ENCODE assay signal across 8 cellular contexts in the genomic region with DNA sequence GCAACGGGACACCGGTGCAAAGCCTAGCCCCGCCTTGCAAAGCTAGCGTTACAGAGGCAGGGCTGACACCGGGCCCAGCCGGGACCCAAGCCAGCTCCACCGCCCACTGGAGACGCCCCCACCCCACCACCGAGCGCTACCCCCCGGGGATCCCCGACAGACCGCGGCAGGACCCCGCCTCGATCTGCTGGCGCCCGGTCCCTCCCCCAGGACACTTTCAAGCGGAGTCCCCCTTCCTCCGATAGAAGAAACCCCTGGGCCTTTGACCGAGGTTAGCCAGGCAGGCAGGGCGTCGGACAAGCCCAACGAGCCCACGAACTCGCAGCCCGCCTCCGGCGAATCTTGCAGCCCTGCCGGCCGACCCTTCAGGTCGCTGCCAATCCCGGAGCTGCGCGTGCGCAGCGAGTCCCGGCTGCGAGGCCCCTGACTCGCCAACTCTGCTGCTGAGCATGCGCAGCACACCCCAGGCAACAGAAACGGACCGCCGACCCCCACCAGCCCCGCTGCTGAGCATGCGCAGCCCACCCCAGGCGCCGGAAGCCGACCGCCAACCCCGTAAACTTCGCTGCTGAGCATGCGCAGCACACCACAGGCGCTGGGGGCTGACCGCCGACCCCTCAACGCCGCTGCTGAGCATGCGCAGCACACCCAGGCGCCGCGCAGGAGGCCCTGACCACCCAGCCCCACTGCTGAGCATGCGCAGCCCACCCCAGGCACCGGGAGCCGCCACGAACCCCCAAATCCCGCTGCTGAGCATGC. TPM values are rescaled to one million over a fixed set of nuclear protein-coding genes. Genes with fewer than 3 reads are reported as not detected.
DNase-seq lines count a peak whose midpoint lies in the region; ATAC-seq, FAIRE-seq and TF ChIP-seq lines count a peak whose summit lies in the region.

No MANE protein-coding gene starts in this region.

- no peak for FAIRE-seq in kidney (lab: Jason Lieb, UNC)

- H3K4me3 ChIP-seq in kidney (ENCODE audit: low read length in 2 of 2): peak overlapping the region; percentile 84 to 93

- H3K9ac ChIP-seq in kidney (ENCODE audit: low read length in 2 of 2): peak overlapping the region; percentile 60 to 80

- H3K9me3 ChIP-seq in kidney (ENCODE audit: control insufficient read depth in 1 of 2, low read length in 2 of 2): no peaks in the 10 kb centered on the region

- intact Hi-C loops in kidney (cut with DNase I): no loop called here

- H3K27ac ChIP-seq in kidney (ENCODE audit: low read depth in 2 of 2, low read length in 2 of 2): peak overlapping the region; percentile 96 to 98

- peaks cover 8 to 24% of the 10 kb centered on the region in 2 donors for H3K4me1 ChIP-seq in kidney (ENCODE audit: control insufficient read depth in 1 of 2, insufficient read depth in 1 of 2, low read depth in 1 of 2, low read length in 2 of 2)

- ATAC-seq in GM19035 (IDR thresholded peaks at IDR 0.05; ENCODE audit: unreplicated experiment) (peak; percentile 80), HG03342 (IDR thresholded peaks at IDR 0.05; ENCODE audit: unreplicated experiment) (peak; percentile 84)
- peak; percentile 73 to 74 for ATAC-seq in activated CD4-positive, CD25-positive, alpha-beta regulatory T cell treated with anti-CD3 and anti-CD28 coated beads, Interleukin-2, amount 50 U/mL, for 24 hours

- DNase-seq in AG09319 (ENCODE audit: extremely low read depth, low read depth): peak; percentile 94
- peak; percentile 97 for DNase-seq in NCI-H345 treated with DMSO at 0.1 percent for 48 hours (lab: John Stamatoyannopoulos, UW; ENCODE audit: unreplicated experiment)
- DNase-seq in cerebellar cortex (ENCODE audit: low spot score): peak; percentile 95
- DNase-seq in kidney: peak; percentile 100
- DNase-seq in stimulated activated CD4-positive, alpha-beta T cell treated with anti-CD3 and anti-CD28 coated beads, Interleukin-15, amount 100 ng/mL, for 1 hour (ENCODE audit: low read depth in 1 of 2, low spot score in 1 of 2): peak; percentile 98

- TF ChIP-seq CTCF in AG09319 (IDR thresholded peaks at IDR 0.05; ENCODE audit: low read depth, low read length) (no peak), kidney (IDR thresholded peaks at IDR 0.05; ENCODE audit: borderline replicate concordance, extremely low read depth, insufficient read depth) (no peak)

- peaks cover 0 to 3% of the 10 kb centered on the region in 2 donors for H3K36me3 ChIP-seq in kidney (ENCODE audit: control insufficient read depth in 1 of 2, insufficient read depth in 2 of 2, low read length in 2 of 2)

RNA-seq across cellular contexts. Expression of a gene that starts 0.7 kb away (rescaled TPM):
- total RNA-seq in kidney: 74.0 TPM
- 236 TPM for polyA plus RNA-seq in kidney (ENCODE audit: insufficient read depth, low read depth, low replicate concordance)

RNA-seq across cellular contexts. Expression of a gene that starts 39.5 kb away (rescaled TPM):
- total RNA-seq in kidney: 21.1 TPM
- polyA plus RNA-seq in kidney (ENCODE audit: insufficient read depth, low read depth, low replicate concordance): 6.8 TPM

RNA-seq across cellular contexts. Expression of a gene that starts 56.4 kb away (rescaled TPM):
- 992 TPM for total RNA-seq in kidney
- polyA plus RNA-seq in kidney (ENCODE audit: insufficient read depth, low read depth, low replicate concordance): 1,826 TPM

Comparison
In these comparisons a context has a peak if more than half of its experiments do, and no peak if none do; other contexts are left out.
1. Peak in every context shown above with its lines: DNase-seq, ATAC-seq, H3K4me3 ChIP-seq and H3K27ac ChIP-seq.